Comparison of ENCODE assay signal across 16 cellular contexts in the genomic region with DNA sequence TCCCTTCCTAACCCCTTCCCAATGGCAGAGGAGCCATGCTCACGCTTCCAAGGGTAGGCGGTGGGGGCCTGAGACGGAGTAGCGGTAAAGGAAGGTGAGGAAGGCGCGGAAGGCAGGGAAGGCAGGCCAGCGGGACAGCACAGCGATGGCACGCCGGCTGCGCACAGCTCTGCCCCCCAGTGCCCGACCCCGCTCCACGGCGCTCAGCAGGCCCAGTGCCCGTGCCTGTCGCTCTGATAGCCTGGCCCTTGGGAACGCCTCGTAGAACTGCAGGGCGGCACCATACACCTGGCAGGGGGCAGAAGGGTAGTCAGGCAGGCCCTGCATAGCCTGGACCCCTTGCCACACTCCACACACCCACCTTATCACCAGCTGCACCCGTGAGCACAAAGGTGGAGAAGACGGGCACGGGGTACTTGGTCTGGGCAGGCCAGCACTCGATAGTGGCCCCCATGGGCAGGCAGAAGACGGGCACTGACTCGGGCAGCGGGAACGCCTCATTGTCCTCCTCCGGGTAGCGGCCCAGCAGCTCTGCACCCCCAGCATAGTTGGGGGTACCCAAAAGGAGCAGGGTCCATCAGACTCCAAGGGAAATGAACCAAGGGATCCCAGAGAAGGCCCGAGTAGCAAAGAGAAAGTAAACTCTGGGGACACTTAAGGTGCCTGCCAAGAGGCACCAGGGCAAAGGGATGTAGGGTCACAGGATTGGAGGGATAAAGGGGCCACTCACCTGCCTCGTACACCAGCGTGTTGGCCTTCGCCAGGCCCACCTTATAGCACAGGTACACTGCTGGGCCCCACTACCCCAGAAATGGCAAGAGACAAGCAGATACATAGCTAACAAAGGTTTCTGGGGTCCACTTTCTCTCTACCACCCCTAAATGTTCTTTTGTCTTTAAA. TPM values are rescaled to one million over a fixed set of nuclear protein-coding genes. Genes with fewer than 3 reads are reported as not detected.
DNase-seq lines count a peak whose midpoint lies in the region; ATAC-seq, FAIRE-seq and TF ChIP-seq lines count a peak whose summit lies in the region.
"Had no signal": no experiment of that assay in that cellular context is flagged by ENCODE, and none has a peak within 500 bp of the region (broad histone marks: within the 10 kb centered on the region; RNA-seq: fewer than 3 reads in every experiment).

No MANE protein-coding gene starts in this region.

- peaks cover 45% of the 10 kb centered on the region for H3K36me3 Mint-ChIP-seq in CD4-positive, CD25-positive, alpha-beta regulatory T cell
- peaks cover 66% of the 10 kb centered on the region for H3K36me3 Mint-ChIP-seq in effector memory CD8-positive, alpha-beta T cell (ENCODE audit: insufficient read depth)

- DNase-seq in CD4-positive, CD25-positive, alpha-beta regulatory T cell = no peak
- no peak for DNase-seq in effector memory CD8-positive, alpha-beta T cell
- DNase-seq in posterior vena cava (ENCODE audit: low spot score) = peak; percentile 72
- no peak for DNase-seq in mesenteric fat pad (ENCODE audit: low spot score)
- no peak for DNase-seq in GM12892 (ENCODE audit: insufficient read length)
- DNase-seq in GOT3 (lab: John Stamatoyannopoulos, UW) = no peak
- DNase-seq: activated CD4-positive, alpha-beta T cell treated with anti-CD3 and anti-CD28 coated beads for 36 hours; activated effector memory CD4-positive, alpha-beta T cell treated with Interleukin-2 at 50 U/mL for 16 hours; brain microvascular endothelial cell; mesenchymal stem cell; NCI-H2081 treated with DMSO at 0.1 percent for 48 hours; NCI-H446; SHP77 had no signal

- H3K27me3 Mint-ChIP-seq in CD4-positive, CD25-positive, alpha-beta regulatory T cell = peaks cover 6% of the 10 kb centered on the region
- no peaks in the 10 kb centered on the region for H3K27me3 Mint-ChIP-seq in effector memory CD8-positive, alpha-beta T cell
- H3K27me3 Mint-ChIP-seq: activated CD4-positive, alpha-beta T cell treated with anti-CD3 and anti-CD28 coated beads for 36 hours had no signal

- peaks cover 42% of the 10 kb centered on the region for H3K4me1 ChIP-seq in CD4-positive, CD25-positive, alpha-beta regulatory T cell (ENCODE audit: control insufficient read depth, insufficient read depth, low read length, poor library complexity, severe bottlenecking)

- H3K4me3 ChIP-seq in CD4-positive, CD25-positive, alpha-beta regulatory T cell (ENCODE audit: low read depth, low read length) = no peak overlapping the region

- no peak for FAIRE-seq in GM12892 (lab: Jason Lieb, UNC)
- FAIRE-seq: colon, endometrium had no signal

- H3K9me3 Mint-ChIP-seq in CD4-positive, CD25-positive, alpha-beta regulatory T cell = no peaks in the 10 kb centered on the region
- no peaks in the 10 kb centered on the region for H3K9me3 Mint-ChIP-seq in effector memory CD8-positive, alpha-beta T cell

- no peaks in the 10 kb centered on the region for H3K27me3 ChIP-seq in CD4-positive, CD25-positive, alpha-beta regulatory T cell (ENCODE audit: control insufficient read depth, insufficient read depth, low read length)
- H3K27me3 ChIP-seq: brain microvascular endothelial cell had no signal

- ATAC-seq in CD4-positive, CD25-positive, alpha-beta regulatory T cell (ENCODE audit: low read depth in 2 of 2) = no peak
- no peak for ATAC-seq in effector memory CD8-positive, alpha-beta T cell (replicated peaks)
- ATAC-seq: activated CD4-positive, alpha-beta T cell treated with anti-CD3 and anti-CD28 coated beads for 36 hours had no signal

- intact Hi-C loops in posterior vena cava (cut with DNase I) = loop anchor here in 1 of 2 donors (10.0 kb wide), 1 partner anchor 147 kb away; no protein-coding TSS in a partner anchor

- no peaks in the 10 kb centered on the region for H3K9me3 ChIP-seq in CD4-positive, CD25-positive, alpha-beta regulatory T cell (ENCODE audit: control insufficient read depth in 2 of 2, low read length in 2 of 2)

- TF ChIP-seq POLR2A in GM19193 (IDR thresholded peaks at IDR 0.05; ENCODE audit: extremely low read depth, insufficient read depth, insufficient read length) (peak; percentile 6), GM12892 (IDR thresholded peaks at IDR 0.05; ENCODE audit: low read depth, low read length) (no peak; the same call in 1 of the 2 replicates)

- H3K4me3 Mint-ChIP-seq in CD4-positive, CD25-positive, alpha-beta regulatory T cell = peak overlapping the region in 2 of 4 donors; percentile 22 to 57
- H3K4me3 Mint-ChIP-seq in effector memory CD8-positive, alpha-beta T cell = peak overlapping the region in 1 of 2 donors; percentile 93
- H3K4me3 Mint-ChIP-seq: activated CD4-positive, alpha-beta T cell treated with anti-CD3 and anti-CD28 coated beads for 36 hours had no signal

- H3K27ac Mint-ChIP-seq in CD4-positive, CD25-positive, alpha-beta regulatory T cell = peak overlapping the region in 2 of 3 donors; percentile 31 to 97
- H3K27ac Mint-ChIP-seq in effector memory CD8-positive, alpha-beta T cell = peak overlapping the region; percentile 84 to 96

- peaks cover 0 to 55% (median 24%) of the 10 kb centered on the region in 4 donors for H3K4me1 Mint-ChIP-seq in CD4-positive, CD25-positive, alpha-beta regulatory T cell
- H3K4me1 Mint-ChIP-seq in effector memory CD8-positive, alpha-beta T cell (ENCODE audit: low read depth in 2 of 2) = peaks cover 56 to 59% of the 10 kb centered on the region in 2 donors

- H3K27ac ChIP-seq in CD4-positive, CD25-positive, alpha-beta regulatory T cell (ENCODE audit: insufficient read depth, low read length, poor library complexity, severe bottlenecking) = peak overlapping the region; percentile 23
- H3K27ac ChIP-seq: brain microvascular endothelial cell had no signal

- H3K36me3 ChIP-seq in CD4-positive, CD25-positive, alpha-beta regulatory T cell (ENCODE audit: control insufficient read depth, insufficient read depth, low read length) = peaks cover 54% of the 10 kb centered on the region

RNA-seq across cellular contexts. Expression of gene DENND4B, which starts 4.4 kb away (rescaled TPM):
- 133 TPM for total RNA-seq in CD4-positive, CD25-positive, alpha-beta regulatory T cell
- 10 to 100 TPM; 11.2 to 21.2 (median 13.6) TPM for polyA plus RNA-seq in CD4-positive, CD25-positive, alpha-beta regulatory T cell
- total RNA-seq in posterior vena cava (10 to 100 TPM; 41.7 to 47.5 TPM), mesenteric fat pad (67.5 TPM)
- polyA plus RNA-seq in GM12892 (2012; ENCODE audit: missing spikeins) = 35.2 TPM

RNA-seq across cellular contexts. Expression of gene CRTC2, which starts 16.3 kb away (rescaled TPM):
- total RNA-seq in CD4-positive, CD25-positive, alpha-beta regulatory T cell = 145 TPM
- polyA plus RNA-seq in CD4-positive, CD25-positive, alpha-beta regulatory T cell = 10 to 100 TPM; 13.6 to 32.6 (median 26.0) TPM
- 10 to 100 TPM; 26.6 to 31.0 TPM for total RNA-seq in posterior vena cava
- total RNA-seq in mesenteric fat pad = 36.4 TPM
- 36.9 TPM for polyA plus RNA-seq in GM12892 (2012; ENCODE audit: missing spikeins)

RNA-seq across cellular contexts. Expression of gene GATAD2B, which starts 19.3 kb away (rescaled TPM):
- total RNA-seq in CD4-positive, CD25-positive, alpha-beta regulatory T cell = 81.5 TPM
- 1 to 10 TPM; 2.9 to 4.5 (median 3.3) TPM for polyA plus RNA-seq in CD4-positive, CD25-positive, alpha-beta regulatory T cell
- 10 to 100 TPM; 33.5 to 43.5 TPM for total RNA-seq in posterior vena cava
- 37.4 TPM for total RNA-seq in mesenteric fat pad
- 16.1 TPM for polyA plus RNA-seq in GM12892 (2012; ENCODE audit: missing spikeins)

RNA-seq across cellular contexts. Expression of gene SLC39A1, which starts 21.3 kb away (rescaled TPM):
- total RNA-seq in CD4-positive, CD25-positive, alpha-beta regulatory T cell = 15.8 TPM
- 10 to 100 TPM; 30.4 to 42.1 (median 35.8) TPM for polyA plus RNA-seq in CD4-positive, CD25-positive, alpha-beta regulatory T cell
- total RNA-seq in posterior vena cava (10 to 100 TPM; 76.5 to 79.5 TPM), mesenteric fat pad (92.2 TPM)
- polyA plus RNA-seq in GM12892 (2012; ENCODE audit: missing spikeins) = 53.2 TPM

RNA-seq across cellular contexts. Expression of gene CREB3L4, which starts 25.6 kb away (rescaled TPM):
- total RNA-seq in CD4-positive, CD25-positive, alpha-beta regulatory T cell = 2.5 TPM
- polyA plus RNA-seq in CD4-positive, CD25-positive, alpha-beta regulatory T cell = 1 to 10 TPM in 3 of 4 donors, under 1 TPM in 1; 0.90 to 5.4 (median 3.3) TPM
- total RNA-seq in posterior vena cava (1 to 10 TPM; 3.2 to 5.3 TPM), mesenteric fat pad (5.1 TPM)
- polyA plus RNA-seq in GM12892 (2012; ENCODE audit: missing spikeins) = 15.3 TPM
